24 cellular contexts compared by ENCODE assay signal in genomic region chr2:49351531-49351930, GRCh38.
"Had no signal": no experiment of that assay in that cellular context is flagged by ENCODE, and none has a peak within 500 bp of the region (broad histone marks: within the 10 kb centered on the region; RNA-seq: fewer than 3 reads in every experiment).

No MANE protein-coding gene starts in this region.

- H3K4me1 ChIP-seq: heart left ventricle, left ventricle myocardium inferior, lower lobe of right lung, psoas muscle, right lobe of liver, tibial artery, upper lobe of right lung, vagina had no signal

- H3K36me3 Mint-ChIP-seq: naive thymus-derived CD4-positive, alpha-beta T cell; stimulated activated memory B cell treated with anti-CD40 and anti-IgM and Interleukin-4, amounts not matched to agents 10 μg/mL and 1 μg/mL and 100 μg/mL, for 72 hours had no signal

- H3K9me3 ChIP-seq: heart left ventricle, left ventricle myocardium inferior, lower lobe of right lung, neutrophil, psoas muscle, right lobe of liver, tibial artery, upper lobe of right lung, vagina had no signal

- H3K4me3 Mint-ChIP-seq: naive thymus-derived CD4-positive, alpha-beta T cell; nephron progenitor cell; stimulated activated memory B cell treated with anti-CD40 and anti-IgM and Interleukin-4, amounts not matched to agents 10 μg/mL and 1 μg/mL and 100 μg/mL, for 72 hours; stimulated activated naive CD8-positive, alpha-beta T cell treated with anti-CD3 and anti-CD28 coated beads, Interleukin-15, Interleukin-2, amounts not matched to agents 100 ng/mL and 50 ng/mL, for 24 hours had no signal

- H3K4me1 Mint-ChIP-seq: naive thymus-derived CD4-positive, alpha-beta T cell; nephron progenitor cell; stimulated activated memory B cell treated with anti-CD40 and anti-IgM and Interleukin-4, amounts not matched to agents 10 μg/mL and 1 μg/mL and 100 μg/mL, for 72 hours had no signal

- H3K27me3 Mint-ChIP-seq: naive thymus-derived CD4-positive, alpha-beta T cell; stimulated activated memory B cell treated with anti-CD40 and anti-IgM and Interleukin-4, amounts not matched to agents 10 μg/mL and 1 μg/mL and 100 μg/mL, for 72 hours; stimulated activated naive CD8-positive, alpha-beta T cell treated with anti-CD3 and anti-CD28 coated beads, Interleukin-15, Interleukin-2, amounts not matched to agents 100 ng/mL and 50 ng/mL, for 24 hours had no signal

- H3K9me3 Mint-ChIP-seq: nephron progenitor cell; stimulated activated memory B cell treated with anti-CD40 and anti-IgM and Interleukin-4, amounts not matched to agents 10 μg/mL and 1 μg/mL and 100 μg/mL, for 72 hours; stimulated activated naive CD8-positive, alpha-beta T cell treated with anti-CD3 and anti-CD28 coated beads, Interleukin-15, Interleukin-2, amounts not matched to agents 100 ng/mL and 50 ng/mL, for 24 hours had no signal

- FAIRE-seq: colon, endothelial cell of umbilical vein, frontal cortex, keratinocyte had no signal

- H3K27ac Mint-ChIP-seq: naive thymus-derived CD4-positive, alpha-beta T cell; nephron progenitor cell; stimulated activated memory B cell treated with anti-CD40 and anti-IgM and Interleukin-4, amounts not matched to agents 10 μg/mL and 1 μg/mL and 100 μg/mL, for 72 hours; stimulated activated naive CD8-positive, alpha-beta T cell treated with anti-CD3 and anti-CD28 coated beads, Interleukin-15, Interleukin-2, amounts not matched to agents 100 ng/mL and 50 ng/mL, for 24 hours had no signal

- H3K4me3 ChIP-seq: heart left ventricle, left ventricle myocardium inferior, lower lobe of right lung, psoas muscle, right lobe of liver, tibial artery, upper lobe of right lung, vagina had no signal

- H3K27me3 ChIP-seq: heart left ventricle, neutrophil, right lobe of liver, tibial artery, upper lobe of right lung, vagina had no signal

- DNase-seq: dermis blood vessel endothelial cell; heart left ventricle; hippocampal formation; left ventricle myocardium inferior; lower lobe of right lung; naive thymus-derived CD4-positive, alpha-beta T cell; nephron progenitor cell; psoas muscle; retina; right lobe of liver; stimulated activated CD4-positive, alpha-beta T cell treated with anti-CD3 and anti-CD28 coated beads, Interleukin-15, amount 100 ng/mL, for 24 hours; stimulated activated CD4-positive, alpha-beta T cell treated with anti-CD3 and anti-CD28 coated beads, Interleukin-1b, Interleukin-23, amount 100 ng/mL, for 48 hours; stimulated activated CD4-positive, alpha-beta T cell treated with anti-CD3 and anti-CD28 coated beads, Interleukin-4, amount 100 ng/mL, for 24 hours; tibial artery; upper lobe of right lung had no signal

- ATAC-seq: esophagus mucosa; heart left ventricle; lower lobe of right lung; naive thymus-derived CD4-positive, alpha-beta T cell; psoas muscle; right lobe of liver; stimulated activated memory B cell treated with anti-CD40 and anti-IgM and Interleukin-4, amounts not matched to agents 10 μg/mL and 1 μg/mL and 100 μg/mL, for 72 hours; upper lobe of right lung had no signal

- H3K36me3 ChIP-seq: heart left ventricle, left ventricle myocardium inferior, lower lobe of right lung, neutrophil, right lobe of liver, tibial artery, upper lobe of right lung, vagina had no signal

- H3K27ac ChIP-seq: heart left ventricle, left ventricle myocardium inferior, lower lobe of right lung, neutrophil, psoas muscle, right lobe of liver, tibial artery, upper lobe of right lung, vagina had no signal
